14 cellular contexts compared by ENCODE assay signal in genomic region chr19:15404097-15404779, GRCh38. TPM values are rescaled to one million over a fixed set of nuclear protein-coding genes. Genes with fewer than 3 reads are reported as not detected.
DNase-seq lines count a peak whose midpoint lies in the region; TF ChIP-seq lines count a peak whose summit lies in the region.
"Had no signal": no experiment of that assay in that cellular context is flagged by ENCODE, and none has a peak within 500 bp of the region (broad histone marks: within the 10 kb centered on the region; RNA-seq: fewer than 3 reads in every experiment).

No MANE protein-coding gene starts in this region.

- peak overlapping the region; percentile 55 for H3K27ac ChIP-seq in cingulate gyrus (ENCODE audit: low read depth, low read length)
- H3K27ac ChIP-seq in thyroid gland: peak overlapping the region in 2 of 3 donors; percentile 17 to 18

- peak overlapping the region; percentile 73 for H3K27ac Mint-ChIP-seq in activated T-cell treated with anti-CD3 and anti-CD28 coated beads, Interleukin-2, amount 50 U/mL, for 24 hours

- H3K4me3 ChIP-seq in thyroid gland (replicated peaks in 1 of 3): no peak overlapping the region
- H3K4me3 ChIP-seq: skin epidermis had no signal

- H3K9me3 ChIP-seq in thyroid gland: no peaks in the 10 kb centered on the region

- intact Hi-C loops in thyroid gland (cut with DNase I): no loop called here

- no peaks in the 10 kb centered on the region for H3K27me3 Mint-ChIP-seq in activated T-cell treated with anti-CD3 and anti-CD28 coated beads, Interleukin-2, amount 50 U/mL, for 24 hours

- H3K27me3 ChIP-seq in thyroid gland: no peaks in the 10 kb centered on the region

- TF ChIP-seq POLR2A in thyroid gland (IDR thresholded peaks at IDR 0.05): no peak

- peaks cover 13 to 33% of the 10 kb centered on the region in 2 donors for H3K4me1 ChIP-seq in thyroid gland

- H3K36me3 ChIP-seq in thyroid gland: peaks cover 29 to 36% of the 10 kb centered on the region in 2 donors

- peaks cover 90% of the 10 kb centered on the region for H3K36me3 Mint-ChIP-seq in activated T-cell treated with anti-CD3 and anti-CD28 coated beads, Interleukin-2, amount 50 U/mL, for 24 hours (ENCODE audit: low read depth)

- DNase-seq in activated T-cell treated with anti-CD3 and anti-CD28 coated beads, Interleukin-2, amount 50 U/mL, for 24 hours: no peak
- no peak for DNase-seq in activated T-cell treated with anti-CD3 and anti-CD28 coated beads, Interleukin-2, amount 50 U/mL, for 1 hour
- DNase-seq in myocyte (ENCODE audit: low read depth): peak; percentile 82
- DNase-seq in thyroid gland: no peak
- DNase-seq in NCI-H2081 treated with DMSO at 0.1 percent for 48 hours (lab: John Stamatoyannopoulos, UW): no peak
- no peak for DNase-seq in NCI-H226
- DNase-seq in iPS-NIHi7 (ENCODE audit: extremely low spot score): no peak
- DNase-seq: activated CD4-positive, alpha-beta T cell treated with anti-CD3 and anti-CD28 coated beads for 1 hour; EL; NCI-H446 treated with DMSO at 0.1 percent for 48 hours; SIG-M5; stimulated activated CD8-positive, alpha-beta memory T cell treated with anti-CD3 and anti-CD28 coated beads, Interleukin-4, amount 100 ng/mL, for 48 hours had no signal

- WGBS in thyroid gland, 2 donors: 80 to 82% methylated on average over 7 of the region's 7 CpGs

- H3K4me3 Mint-ChIP-seq in activated T-cell treated with anti-CD3 and anti-CD28 coated beads, Interleukin-2, amount 50 U/mL, for 24 hours: no peak overlapping the region

- TF ChIP-seq CTCF in thyroid gland (IDR thresholded peaks at IDR 0.05): no peak

- H3K4me1 Mint-ChIP-seq in activated T-cell treated with anti-CD3 and anti-CD28 coated beads, Interleukin-2, amount 50 U/mL, for 24 hours (ENCODE audit: low read depth): peaks cover 30% of the 10 kb centered on the region

- H3K9me3 Mint-ChIP-seq in activated T-cell treated with anti-CD3 and anti-CD28 coated beads, Interleukin-2, amount 50 U/mL, for 24 hours: no peaks in the 10 kb centered on the region

RNA-seq across cellular contexts. Expression of gene AKAP8L, which starts 14.6 kb away (rescaled TPM):
- total RNA-seq in myocyte: 141 and 143 TPM in 2 replicates
- 63.9 TPM for polyA plus RNA-seq in myocyte (2012)
- 100 to 1,000 TPM; 122 to 272 (median 204) TPM for total RNA-seq in thyroid gland

RNA-seq across cellular contexts. Expression of gene AKAP8, which starts 24.7 kb away (rescaled TPM):
- total RNA-seq in myocyte (24.6 and 25.0 TPM in 2 replicates), thyroid gland (10 to 100 TPM; 21.8 to 33.2 (median 26.6) TPM)
- 14.2 TPM for polyA plus RNA-seq in myocyte (2012)

RNA-seq across cellular contexts. Expression of gene WIZ, which starts 45.5 kb away (rescaled TPM):
- total RNA-seq in myocyte: 21.6 and 29.2 TPM in 2 replicates
- 32.5 TPM for polyA plus RNA-seq in myocyte (2012)
- 10 to 100 TPM; 23.0 to 48.5 (median 29.6) TPM for total RNA-seq in thyroid gland
